In genomic region chr1:183685112-183685713, GRCh38 we compare ENCODE assay signal across 9 cellular contexts. TPM values are rescaled to one million over a fixed set of nuclear protein-coding genes. Genes with fewer than 3 reads are reported as not detected.
A peak's percentile ranks its signal among the peaks of the same experiment; 100 is the strongest.
DNase-seq lines count a peak whose midpoint lies in the region; ATAC-seq and TF ChIP-seq lines count a peak whose summit lies in the region.
"Had no signal": no experiment of that assay in that cellular context is flagged by ENCODE, and none has a peak within 500 bp of the region (broad histone marks: within the 10 kb centered on the region; RNA-seq: fewer than 3 reads in every experiment).

No MANE protein-coding gene starts in this region.

- TF ChIP-seq CTCF in CD8-positive, alpha-beta T cell (IDR thresholded peaks at IDR 0.05), result peak; percentile 83
- peak; percentile 49 for TF ChIP-seq CTCF in WERI-Rb-1 (IDR thresholded peaks at IDR 0.05; ENCODE audit: low read depth, low read length)
- peak; percentile 62 for TF ChIP-seq CTCF in foreskin fibroblast (IDR thresholded peaks at IDR 0.05; ENCODE audit: low read depth, low read length)

- no peak overlapping the region for H3K4me2 ChIP-seq in trophoblast cell (ENCODE audit: low read length)

- no peak overlapping the region for H4K91ac ChIP-seq in trophoblast cell (ENCODE audit: low read depth, low read length)

- no peak overlapping the region for H3K4me3 Mint-ChIP-seq in CD8-positive, alpha-beta T cell

- H2AK5ac ChIP-seq in trophoblast cell (ENCODE audit: low read length), result no peak overlapping the region

- DNase-seq in CD8-positive, alpha-beta T cell, result peak in 1 of 7 experiments; percentile 18
- DNase-seq in NCI-H1694 treated with DMSO at 0.1 percent for 48 hours (lab: John Stamatoyannopoulos, UW), result peak; percentile 76
- peak; percentile 25 for DNase-seq in WERI-Rb-1
- peak; percentile 39 to 77 for DNase-seq in foreskin fibroblast
- DNase-seq in trophoblast cell, result peak; percentile 74 to 96
- DNase-seq in NCI-H128 (lab: John Stamatoyannopoulos, UW; ENCODE audit: unreplicated experiment), result no peak

- POLR2A ChIA-PET in CD8-positive, alpha-beta T cell (lab: Charles Lee), result interaction anchor here (0.7 kb wide), 1 partner anchor 108 kb away, joined by 3 read pairs; no protein-coding TSS in a partner anchor

- CTCF ChIA-PET in CD8-positive, alpha-beta T cell (lab: Charles Lee), result interaction anchor here (0.6 to 3.0 kb wide), 35 partner anchors 9 to 402 kb away, joined by 3 to 46 read pairs (median 4); partner anchors contain the start of gene APOBEC4

- H3K4me3 ChIP-seq in CD8-positive, alpha-beta T cell (ENCODE audit: low read depth, low read length), result no peak overlapping the region
- H3K4me3 ChIP-seq in WERI-Rb-1 (ENCODE audit: low read depth, low read length) (no peak overlapping the region), foreskin fibroblast (ENCODE audit: low read depth in 1 of 2, low read length in 2 of 2) (no peak overlapping the region), trophoblast cell (ENCODE audit: low read depth, low read length) (no peak overlapping the region)

- peaks cover 4% of the 10 kb centered on the region for H3K4me1 Mint-ChIP-seq in CD8-positive, alpha-beta T cell (ENCODE audit: low read depth)

- H4K8ac ChIP-seq in trophoblast cell (ENCODE audit: low read depth, low read length), result no peak overlapping the region

- no peak overlapping the region for H3K9ac ChIP-seq in trophoblast cell (ENCODE audit: low read length)

- H3K79me2 ChIP-seq in trophoblast cell (ENCODE audit: control insufficient read depth, insufficient read depth, low read length, poor library complexity), result no peaks in the 10 kb centered on the region

- no peaks in the 10 kb centered on the region for H3K79me1 ChIP-seq in trophoblast cell (ENCODE audit: low read length)

- peaks cover 5% of the 10 kb centered on the region for H3K27me3 Mint-ChIP-seq in CD8-positive, alpha-beta T cell (ENCODE audit: low read depth)

- no peak overlapping the region for H2BK5ac ChIP-seq in trophoblast cell (ENCODE audit: low read depth, low read length, poor library complexity)

- intact Hi-C loops in CD8-positive, alpha-beta T cell (cut with DNase I, micrococcal nuclease), result loop anchor here (1.0 to 10.0 kb wide), 8 partner anchors 30 to 404 kb away; partner anchors contain the start of gene APOBEC4 (in 1 of the 2)

- H4K12ac ChIP-seq in trophoblast cell (ENCODE audit: low read depth, low read length), result no peak overlapping the region

- no peak overlapping the region for H2AFZ ChIP-seq in trophoblast cell (ENCODE audit: insufficient read depth, low read length, poor library complexity)

- WGBS in trophoblast cell (ENCODE audit: extremely low coverage, insufficient coverage, insufficient read length), result no CpG with 5 or more reads among the region's 3 CpGs

- H3K9me3 ChIP-seq in CD8-positive, alpha-beta T cell (ENCODE audit: low read length), result no peaks in the 10 kb centered on the region
- no peaks in the 10 kb centered on the region for H3K9me3 ChIP-seq in WERI-Rb-1 (ENCODE audit: severe bottlenecking)
- no peaks in the 10 kb centered on the region for H3K9me3 ChIP-seq in trophoblast cell (ENCODE audit: insufficient read depth, low read depth, low read length)

- peak; percentile 83 for ATAC-seq in CD8-positive, alpha-beta T cell
- ATAC-seq in GM18868 (IDR thresholded peaks at IDR 0.05; ENCODE audit: unreplicated experiment) (peak; percentile 55), HG03571 (IDR thresholded peaks at IDR 0.05; ENCODE audit: unreplicated experiment) (no peak)

- H3K18ac ChIP-seq in trophoblast cell (ENCODE audit: low read length), result no peak overlapping the region

- H3K4ac ChIP-seq in trophoblast cell (ENCODE audit: low read depth, low read length), result no peak overlapping the region

- H3K36me3 ChIP-seq in CD8-positive, alpha-beta T cell (ENCODE audit: insufficient read depth, low read length), result no peaks in the 10 kb centered on the region
- H3K36me3 ChIP-seq in WERI-Rb-1, result no peaks in the 10 kb centered on the region
- no peaks in the 10 kb centered on the region for H3K36me3 ChIP-seq in trophoblast cell (ENCODE audit: control insufficient read depth in 1 of 2, insufficient read depth in 2 of 2, low read length in 2 of 2)

- no peak overlapping the region for H3K27ac Mint-ChIP-seq in CD8-positive, alpha-beta T cell

- no peaks in the 10 kb centered on the region for H3K36me3 Mint-ChIP-seq in CD8-positive, alpha-beta T cell

- H3K27ac ChIP-seq in CD8-positive, alpha-beta T cell (ENCODE audit: low read depth, low read length), result no peak overlapping the region
- H3K27ac ChIP-seq in WERI-Rb-1, result no peak overlapping the region
- H3K27ac ChIP-seq in trophoblast cell (ENCODE audit: low read depth, low read length), result no peak overlapping the region

- H3K9me3 Mint-ChIP-seq in CD8-positive, alpha-beta T cell, result no peaks in the 10 kb centered on the region

- H3K23ac ChIP-seq in trophoblast cell (ENCODE audit: low read length), result no peak overlapping the region

- no peak overlapping the region for H2BK12ac ChIP-seq in trophoblast cell (ENCODE audit: low read length)

- no peaks in the 10 kb centered on the region for H3K4me1 ChIP-seq in CD8-positive, alpha-beta T cell (ENCODE audit: insufficient read depth, low read length)
- no peaks in the 10 kb centered on the region for H3K4me1 ChIP-seq in trophoblast cell (ENCODE audit: control insufficient read depth in 1 of 2, insufficient read depth in 2 of 2, low read length in 2 of 2)

- H3K27me3 ChIP-seq in CD8-positive, alpha-beta T cell (ENCODE audit: insufficient read depth, low read length), result no peaks in the 10 kb centered on the region
- H3K27me3 ChIP-seq in WERI-Rb-1 (ENCODE audit: insufficient read depth, low read depth, severe bottlenecking) (no peaks in the 10 kb centered on the region), trophoblast cell (ENCODE audit: insufficient read depth, low read length) (no peaks in the 10 kb centered on the region)

- no peak overlapping the region for H3K14ac ChIP-seq in trophoblast cell (ENCODE audit: low read length)

- H2BK120ac ChIP-seq in trophoblast cell (ENCODE audit: insufficient read depth, low read length, poor library complexity), result no peak overlapping the region

RNA-seq across cellular contexts. Expression of gene APOBEC4, which starts 32.1 kb away (rescaled TPM):
- total RNA-seq in CD8-positive, alpha-beta T cell, result not detected
- not detected in 2 replicates for polyA plus RNA-seq in trophoblast cell (2013)
- total RNA-seq: T-helper 2 cell treated with Interferon-gamma antibody and Interleukin-4, amounts not matched to agents 100 ng/mL and 5 ng/mL, for 36 hours had no signal

RNA-seq across cellular contexts. Expression of gene ARPC5, which starts 49.6 kb away (rescaled TPM):
- 10 to 100 TPM; 14.2 to 17.1 TPM for total RNA-seq in CD8-positive, alpha-beta T cell
- polyA plus RNA-seq in trophoblast cell (2013), result 127 and 133 TPM in 2 replicates
